In genomic region chr13:111511219-111511732, GRCh38 we compare ENCODE assay signal across 15 cellular contexts.
A peak's percentile ranks its signal among the peaks of the same experiment; 100 is the strongest.
DNase-seq lines count a peak whose midpoint lies in the region; ATAC-seq, FAIRE-seq and TF ChIP-seq lines count a peak whose summit lies in the region.
"Had no signal": no experiment of that assay in that cellular context is flagged by ENCODE, and none has a peak within 500 bp of the region (broad histone marks: within the 10 kb centered on the region; RNA-seq: fewer than 3 reads in every experiment).

No MANE protein-coding gene starts in this region.

- H3K36me3 ChIP-seq in HEK293 (ENCODE audit: control insufficient read depth in 2 of 2, insufficient read depth in 1 of 2, low read length in 2 of 2) (no peaks in the 10 kb centered on the region), bronchial epithelial cell (ENCODE audit: control insufficient read depth, insufficient read depth, low read length) (no peaks in the 10 kb centered on the region)
- H3K36me3 ChIP-seq in naive thymus-derived CD4-positive, alpha-beta T cell (ENCODE audit: control insufficient read depth in 2 of 3, insufficient read depth in 3 of 3, low read length in 3 of 3) = no peaks in the 10 kb centered on the region

- H3K4me3 ChIP-seq in HEK293 (ENCODE audit: low read depth, low read length) (no peak overlapping the region), bronchial epithelial cell (ENCODE audit: low read depth, low read length) (no peak overlapping the region)
- H3K4me3 ChIP-seq in naive thymus-derived CD4-positive, alpha-beta T cell (ENCODE audit: low read length) = no peak overlapping the region
- H3K4me3 ChIP-seq: GM12878 had no signal

- TF ChIP-seq CTCF in HEK293 (tag by site-specific recombination; IDR thresholded peaks at IDR 0.05) (no peak), bronchial epithelial cell (IDR thresholded peaks at IDR 0.05; ENCODE audit: insufficient read depth, low read length, severe bottlenecking) (no peak)

- no peaks in the 10 kb centered on the region for H3K36me3 Mint-ChIP-seq in naive thymus-derived CD4-positive, alpha-beta T cell

- no peak overlapping the region for H3K4me3 Mint-ChIP-seq in naive thymus-derived CD4-positive, alpha-beta T cell
- H3K4me3 Mint-ChIP-seq: B cell; CD4-positive, alpha-beta T cell had no signal

- H3K27me3 ChIP-seq in bronchial epithelial cell (ENCODE audit: control insufficient read depth, insufficient read depth, low read length) = no peaks in the 10 kb centered on the region
- no peaks in the 10 kb centered on the region for H3K27me3 ChIP-seq in naive thymus-derived CD4-positive, alpha-beta T cell (ENCODE audit: control insufficient read depth in 2 of 2, insufficient read depth in 2 of 2, low read length in 2 of 2)

- ATAC-seq in naive thymus-derived CD4-positive, alpha-beta T cell = peak; percentile 21
- ATAC-seq in GM21515 (IDR thresholded peaks at IDR 0.05; ENCODE audit: unreplicated experiment) (no peak), HG03159 (IDR thresholded peaks at IDR 0.05; ENCODE audit: unreplicated experiment) (no peak), GM19397 (IDR thresholded peaks at IDR 0.05; ENCODE audit: unreplicated experiment) (no peak)
- ATAC-seq: GM12878 had no signal

- FAIRE-seq in bronchial epithelial cell (lab: Jason Lieb, UNC) (peak; percentile 95), urothelium cell line (lab: Jason Lieb, UNC) (peak; percentile 20)
- FAIRE-seq: GM12878 had no signal

- CTCF ChIA-PET in HEK293 (lab: Yijun Ruan, JAX) = no interaction called here
- CTCF ChIA-PET in naive thymus-derived CD4-positive, alpha-beta T cell (lab: Charles Lee) = no interaction called here

- no peak for DNase-seq in bronchial epithelial cell (ENCODE audit: low read depth)
- no peak for DNase-seq in naive thymus-derived CD4-positive, alpha-beta T cell
- DNase-seq in urothelium cell line (ENCODE audit: low spot score) = no peak
- DNase-seq: ACHN; C1 segment of cervical spinal cord; Calu3; CD4-positive, alpha-beta T cell; DMS 273 treated with DMSO at 0.1 percent for 48 hours; HCEC 1CT had no signal

- H3K27ac Mint-ChIP-seq in naive thymus-derived CD4-positive, alpha-beta T cell = no peak overlapping the region
- H3K27ac Mint-ChIP-seq: B cell; CD4-positive, alpha-beta T cell had no signal

- H3K27me3 Mint-ChIP-seq in naive thymus-derived CD4-positive, alpha-beta T cell = peaks cover 0 to 17% (median 7%) of the 10 kb centered on the region in 5 donors

- POLR2A ChIA-PET in HEK293 (lab: Yijun Ruan, JAX) = no interaction called here
- POLR2A ChIA-PET in naive thymus-derived CD4-positive, alpha-beta T cell (lab: Charles Lee) = no interaction called here

- H3K9me3 Mint-ChIP-seq in naive thymus-derived CD4-positive, alpha-beta T cell = no peaks in the 10 kb centered on the region
- H3K9me3 Mint-ChIP-seq: CD4-positive, alpha-beta T cell had no signal

- no peaks in the 10 kb centered on the region for H3K9me3 ChIP-seq in HEK293 (ENCODE audit: control insufficient read depth, insufficient read depth, low read depth, low read length)
- no peaks in the 10 kb centered on the region for H3K9me3 ChIP-seq in naive thymus-derived CD4-positive, alpha-beta T cell (ENCODE audit: control insufficient read depth in 2 of 3, low read length in 3 of 3)

- no peaks in the 10 kb centered on the region for H3K4me1 ChIP-seq in HEK293 (ENCODE audit: control insufficient read depth, insufficient read depth, low read length)
- no peaks in the 10 kb centered on the region for H3K4me1 ChIP-seq in naive thymus-derived CD4-positive, alpha-beta T cell (ENCODE audit: control insufficient read depth in 2 of 2, insufficient read depth in 2 of 2, low read length in 2 of 2)

- no peak overlapping the region for H3K27ac ChIP-seq in HEK293 (ENCODE audit: extremely low read depth, low read depth, low read length)
- H3K27ac ChIP-seq in naive thymus-derived CD4-positive, alpha-beta T cell (ENCODE audit: low read depth, low read length) = no peak overlapping the region

- H3K4me1 Mint-ChIP-seq in naive thymus-derived CD4-positive, alpha-beta T cell = peaks cover 0 to 2% (median 0%) of the 10 kb centered on the region in 7 donors
- H3K4me1 Mint-ChIP-seq: B cell had no signal

- intact Hi-C loops in naive thymus-derived CD4-positive, alpha-beta T cell (cut with micrococcal nuclease) = no loop called here

TF ChIP-seq in HEK293, 187 proteins besides CTCF, POLR2A, EP300 and RAD21:
- no peak for TF ChIP-seq ZNF155 (tag by site-specific recombination; IDR thresholded peaks at IDR 0.05)
- 0 out of 2 replicates have a peak, but pooled peaks have one; percentile 6 for TF ChIP-seq EGR2 (tag by site-specific recombination; IDR thresholded peaks at IDR 0.05; ENCODE audit: low read depth)
- no peak for TF ChIP-seq ZNF121 (tag by site-specific recombination; IDR thresholded peaks at IDR 0.05)
- no peak for TF ChIP-seq ZNF184 (tag by site-specific recombination; IDR thresholded peaks at IDR 0.05)
- TF ChIP-seq ZSCAN4 (tag by site-specific recombination; IDR thresholded peaks at IDR 0.05) = peak; percentile 89
- no peak for TF ChIP-seq ZBTB21 (tag by site-specific recombination; IDR thresholded peaks at IDR 0.05)
- no peak for TF ChIP-seq ZNF473 (tag by site-specific recombination; IDR thresholded peaks at IDR 0.05)
- no peak for TF ChIP-seq ZNF394 (tag by site-specific recombination; IDR thresholded peaks at IDR 0.05; ENCODE audit: borderline replicate concordance)
- TF ChIP-seq SCRT2 (tag by site-specific recombination; IDR thresholded peaks at IDR 0.05) = peak; percentile 79
- no peak for TF ChIP-seq ZXDB (tag by site-specific recombination; IDR thresholded peaks at IDR 0.05)
- TF ChIP-seq ZNF132 (tag by site-specific recombination; IDR thresholded peaks at IDR 0.05; ENCODE audit: borderline replicate concordance) = no peak
- TF ChIP-seq ZNF140 (tag by site-specific recombination; IDR thresholded peaks at IDR 0.05) = no peak
- TF ChIP-seq ZNF223 (tag by site-specific recombination; IDR thresholded peaks at IDR 0.05) = no peak
- TF ChIP-seq ZNF266 (tag by site-specific recombination; IDR thresholded peaks at IDR 0.05; ENCODE audit: low read depth) = no peak
- TF ChIP-seq TRIM28 (IDR thresholded peaks at IDR 0.05; ENCODE audit: borderline replicate concordance, low read length) = no peak
